Comparison of ENCODE assay signal across 1 cellular context in the genomic region with DNA sequence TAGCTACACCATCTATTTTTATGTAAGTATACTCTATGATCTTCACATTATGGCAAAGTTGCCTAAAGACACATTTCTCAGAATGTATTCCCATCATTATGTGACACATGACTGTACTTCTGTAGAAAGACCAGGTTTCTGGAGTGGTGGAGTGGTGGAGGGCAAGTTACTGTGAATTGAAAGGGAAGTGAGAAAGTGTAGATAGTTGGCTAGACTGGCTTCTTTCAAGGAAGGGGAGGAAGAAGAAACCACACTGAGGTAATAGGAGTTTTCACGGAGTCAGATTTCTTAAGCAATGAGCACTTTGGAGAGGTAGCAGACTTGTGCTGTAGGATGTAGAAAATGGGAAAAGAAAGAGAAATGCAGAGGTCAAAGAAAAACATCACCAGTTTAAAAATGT.
TF ChIP-seq lines count a peak whose summit lies in the region.

No MANE protein-coding gene starts in this region.

TF ChIP-seq in HepG2, 621 proteins besides CTCF, POLR2A, EP300 and RAD21:
- TF ChIP-seq, protein P1, sequence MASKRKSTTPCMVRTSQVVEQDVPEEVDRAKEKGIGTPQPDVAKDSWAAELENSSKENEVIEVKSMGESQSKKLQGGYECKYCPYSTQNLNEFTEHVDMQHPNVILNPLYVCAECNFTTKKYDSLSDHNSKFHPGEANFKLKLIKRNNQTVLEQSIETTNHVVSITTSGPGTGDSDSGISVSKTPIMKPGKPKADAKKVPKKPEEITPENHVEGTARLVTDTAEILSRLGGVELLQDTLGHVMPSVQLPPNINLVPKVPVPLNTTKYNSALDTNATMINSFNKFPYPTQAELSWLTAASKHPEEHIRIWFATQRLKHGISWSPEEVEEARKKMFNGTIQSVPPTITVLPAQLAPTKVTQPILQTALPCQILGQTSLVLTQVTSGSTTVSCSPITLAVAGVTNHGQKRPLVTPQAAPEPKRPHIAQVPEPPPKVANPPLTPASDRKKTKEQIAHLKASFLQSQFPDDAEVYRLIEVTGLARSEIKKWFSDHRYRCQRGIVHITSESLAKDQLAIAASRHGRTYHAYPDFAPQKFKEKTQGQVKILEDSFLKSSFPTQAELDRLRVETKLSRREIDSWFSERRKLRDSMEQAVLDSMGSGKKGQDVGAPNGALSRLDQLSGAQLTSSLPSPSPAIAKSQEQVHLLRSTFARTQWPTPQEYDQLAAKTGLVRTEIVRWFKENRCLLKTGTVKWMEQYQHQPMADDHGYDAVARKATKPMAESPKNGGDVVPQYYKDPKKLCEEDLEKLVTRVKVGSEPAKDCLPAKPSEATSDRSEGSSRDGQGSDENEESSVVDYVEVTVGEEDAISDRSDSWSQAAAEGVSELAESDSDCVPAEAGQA (IDR thresholded peaks at IDR 0.05; ENCODE audit: low read depth): no peak
- TF ChIP-seq, protein P1 (CRISPR knock-in tag; IDR thresholded peaks at IDR 0.05; ENCODE audit: borderline replicate concordance): no peak
